Comparison of ENCODE assay signal across 22 cellular contexts in the genomic region with DNA sequence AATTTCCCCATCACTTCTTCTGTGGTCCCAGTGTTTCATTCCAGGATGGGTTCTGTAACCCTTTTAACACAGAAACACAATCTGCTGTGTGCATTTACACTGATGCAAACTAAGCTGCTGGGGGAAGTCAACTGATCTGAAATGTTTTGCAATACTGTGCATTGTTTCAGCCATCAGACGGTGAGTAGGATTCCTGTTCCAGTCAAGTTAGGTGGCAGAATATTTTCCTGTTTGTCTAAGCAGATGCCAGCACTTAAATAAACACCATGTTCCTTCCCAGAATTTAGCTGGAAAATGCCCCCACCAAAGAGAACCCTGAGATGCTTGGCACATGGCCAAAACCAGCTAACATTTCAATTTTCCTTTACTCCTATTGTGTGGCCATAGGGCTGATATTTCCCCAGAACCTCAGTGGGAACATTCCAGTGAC. TPM values are rescaled to one million over a fixed set of nuclear protein-coding genes. Genes with fewer than 3 reads are reported as not detected.
DNase-seq lines count a peak whose midpoint lies in the region; TF ChIP-seq lines count a peak whose summit lies in the region.
"Had no signal": no experiment of that assay in that cellular context is flagged by ENCODE, and none has a peak within 500 bp of the region (broad histone marks: within the 10 kb centered on the region; RNA-seq: fewer than 3 reads in every experiment).

No MANE protein-coding gene starts in this region.

- H3K4me3 ChIP-seq in smooth muscle cell: no peak overlapping the region
- H3K4me3 ChIP-seq: gastrocnemius medialis, Peyer's patch, vagina had no signal

- no peaks in the 10 kb centered on the region for H3K36me3 ChIP-seq in smooth muscle cell (ENCODE audit: low read depth)
- H3K36me3 ChIP-seq: gastrocnemius medialis, neutrophil, Peyer's patch, vagina had no signal

- no peaks in the 10 kb centered on the region for H3K79me2 ChIP-seq in smooth muscle cell (ENCODE audit: low read depth)

- H3K4me2 ChIP-seq in smooth muscle cell: no peak overlapping the region

- H3K9ac ChIP-seq in smooth muscle cell (ENCODE audit: low read depth): no peak overlapping the region

- no peak overlapping the region for H3K27ac ChIP-seq in smooth muscle cell (ENCODE audit: low read depth)
- H3K27ac ChIP-seq: gastrocnemius medialis, neutrophil, Peyer's patch, vagina had no signal

- no peaks in the 10 kb centered on the region for H4K20me1 ChIP-seq in smooth muscle cell (ENCODE audit: low read depth)

- WGBS in smooth muscle cell (ENCODE audit: low lambda C conversion rate): 46% methylated on average over 1 of the region's 1 CpG

- DNase-seq in AG20443 (ENCODE audit: low spot score): peak; percentile 37
- peak; percentile 17 for DNase-seq in LHCN-M2 (ENCODE audit: low read depth)
- peak; percentile 21 to 65 for DNase-seq in dermis microvascular lymphatic vessel endothelial cell (ENCODE audit: low read depth in 2 of 2)
- peak; percentile 11 to 48 for DNase-seq in lung microvascular endothelial cell (ENCODE audit: low read depth in 2 of 2)
- no peak for DNase-seq in smooth muscle cell (lab: John Stamatoyannopoulos, UW; ENCODE audit: unreplicated experiment)
- DNase-seq in ureter (ENCODE audit: low spot score): no peak
- no peak for DNase-seq in EL
- DNase-seq: activated effector memory CD4-positive, alpha-beta T cell treated with Interleukin-2 at 50 U/mL for 16 hours; CD4-positive, alpha-beta T cell; gastrocnemius medialis; H9; mesendoderm; NCI-H1105 treated with DMSO at 0.1 percent for 48 hours; NCI-H524 treated with DMSO at 0.1 percent for 48 hours; Peyer's patch; small intestine; stimulated activated naive CD4-positive, alpha-beta T cell treated with Interleukin-2 at 50 U/mL for 16 hours; SW 1271 had no signal

- no peaks in the 10 kb centered on the region for H3K27me3 ChIP-seq in smooth muscle cell (ENCODE audit: low read depth)
- H3K27me3 ChIP-seq: gastrocnemius medialis, Peyer's patch, vagina had no signal

- no peak overlapping the region for H2AFZ ChIP-seq in smooth muscle cell (ENCODE audit: low read depth)

- no peaks in the 10 kb centered on the region for H3K4me1 ChIP-seq in smooth muscle cell (ENCODE audit: low read depth)
- H3K4me1 ChIP-seq: gastrocnemius medialis, Peyer's patch had no signal

- H3K9me3 ChIP-seq in smooth muscle cell (replicated peaks; ENCODE audit: low read depth): no peaks in the 10 kb centered on the region
- H3K9me3 ChIP-seq: gastrocnemius medialis, neutrophil, Peyer's patch, vagina had no signal

- TF ChIP-seq CTCF in smooth muscle cell (IDR thresholded peaks at IDR 0.05; ENCODE audit: borderline replicate concordance, insufficient read depth, poor library complexity, severe bottlenecking): no peak

- no peaks in the 10 kb centered on the region for H3F3A ChIP-seq in smooth muscle cell (ENCODE audit: low read depth)

RNA-seq across cellular contexts. Expression of gene TACR1, which starts 52.4 kb away (rescaled TPM):
- not detected in 2 replicates for total RNA-seq in LHCN-M2 (2014; rRNA removed)
- polyA plus RNA-seq in LHCN-M2 (2012): 0.02 TPM
- total RNA-seq in dermis microvascular lymphatic vessel endothelial cell: not detected in 2 replicates
- total RNA-seq in lung microvascular endothelial cell: not detected in 2 replicates
- total RNA-seq in smooth muscle cell: 2.2 and 4.5 TPM in 2 replicates
- polyA plus RNA-seq in smooth muscle cell: 0.93 and 2.9 TPM in 2 replicates
- total RNA-seq in ureter: 5.5 TPM
- total RNA-seq: activated CD8-positive, alpha-beta memory T cell treated with anti-CD3 and anti-CD28 coated beads for 36 hours had no signal
- polyA plus RNA-seq: IgD-negative memory B cell had no signal

Comparison
In these comparisons a context has a peak if more than half of its experiments do, and no peak if none do; other contexts are left out.
1. DNase-seq: peak in AG20443 (single experiment), LHCN-M2 (single experiment), dermis microvascular lymphatic vessel endothelial cell (2 of 2) and lung microvascular endothelial cell (2 of 2); none in smooth muscle cell (single experiment), ureter (single experiment) and EL (single experiment).